In genomic region chr15:90718232-90718631, GRCh38 we compare ENCODE assay signal across 9 cellular contexts. TPM values are rescaled to one million over a fixed set of nuclear protein-coding genes. Genes with fewer than 3 reads are reported as not detected.
DNase-seq lines count a peak whose midpoint lies in the region; ATAC-seq and TF ChIP-seq lines count a peak whose summit lies in the region.
"Had no signal": no experiment of that assay in that cellular context is flagged by ENCODE, and none has a peak within 500 bp of the region (broad histone marks: within the 10 kb centered on the region; RNA-seq: fewer than 3 reads in every experiment).

No MANE protein-coding gene starts in this region.

- no peaks in the 10 kb centered on the region for H3K9me3 ChIP-seq in CD4-positive, alpha-beta T cell (ENCODE audit: control insufficient read depth, low read length)
- H3K9me3 ChIP-seq in HUES48 (ENCODE audit: control insufficient read depth, insufficient read depth, low read length) = no peaks in the 10 kb centered on the region
- no peaks in the 10 kb centered on the region for H3K9me3 ChIP-seq in mesodermal cell (ENCODE audit: control insufficient read depth, low read length)
- H3K9me3 ChIP-seq: transverse colon had no signal

- H3K27me3 ChIP-seq in CD4-positive, alpha-beta T cell (ENCODE audit: control insufficient read depth, insufficient read depth, low read length) = no peaks in the 10 kb centered on the region
- H3K27me3 ChIP-seq in HUES48 (ENCODE audit: control insufficient read depth, insufficient read depth, low read length) = no peaks in the 10 kb centered on the region
- H3K27me3 ChIP-seq: transverse colon had no signal

- 50 to 89% methylated on average over 2 to 5 of the region's 5 CpGs for WGBS in mesodermal cell (ENCODE audit: insufficient coverage in 2 of 2), 2 experiments

- no peak for ATAC-seq in CD4-positive, alpha-beta T cell (ENCODE audit: poor library complexity)
- no peak for ATAC-seq in activated naive CD4-positive, alpha-beta T cell treated with anti-CD3 and anti-CD28 coated beads, Interleukin-2, amount 50 U/mL, for 72 hours
- no peak for ATAC-seq in HG02571 (IDR thresholded peaks at IDR 0.05; ENCODE audit: unreplicated experiment)

- peaks cover 29% of the 10 kb centered on the region for H3K4me1 Mint-ChIP-seq in CD4-positive, alpha-beta T cell (ENCODE audit: low read depth)
- peaks cover 18% of the 10 kb centered on the region for H3K4me1 Mint-ChIP-seq in chondrocyte (ENCODE audit: low read depth)

- H3K36me3 Mint-ChIP-seq in CD4-positive, alpha-beta T cell (ENCODE audit: low read depth) = peaks cover 8% of the 10 kb centered on the region
- peaks cover 19 to 36% of the 10 kb centered on the region in 2 donors for H3K36me3 Mint-ChIP-seq in activated naive CD4-positive, alpha-beta T cell treated with anti-CD3 and anti-CD28 coated beads, Interleukin-2, amount 50 U/mL, for 72 hours
- peaks cover 2% of the 10 kb centered on the region for H3K36me3 Mint-ChIP-seq in chondrocyte (ENCODE audit: low read depth)

- H3K4me3 Mint-ChIP-seq in CD4-positive, alpha-beta T cell = peak overlapping the region; percentile 99
- no peak overlapping the region for H3K4me3 Mint-ChIP-seq in chondrocyte (ENCODE audit: unreplicated experiment)

- H3K4me1 ChIP-seq in HUES48 (ENCODE audit: control insufficient read depth, insufficient read depth, low read length) (no peaks in the 10 kb centered on the region), mesodermal cell (ENCODE audit: control insufficient read depth, insufficient read depth, low read length, poor library complexity, severe bottlenecking) (peaks cover 7% of the 10 kb centered on the region)

- POLR2A ChIA-PET in CD4-positive, alpha-beta T cell (lab: Charles Lee) = interaction anchor here (1.6 to 2.4 kb wide), 4 partner anchors 28 to 185 kb away, joined by 6 to 16 read pairs (median 6); partner anchors contain the start of gene MAN2A2

- H3K36me3 ChIP-seq in HUES48 (ENCODE audit: control insufficient read depth, insufficient read depth, low read length) (peaks cover 4% of the 10 kb centered on the region; the same call in 1 of the 2 replicates), mesodermal cell (ENCODE audit: control insufficient read depth, insufficient read depth, low read length) (peaks cover 14% of the 10 kb centered on the region)
- H3K36me3 ChIP-seq: transverse colon had no signal

- peak overlapping the region; percentile 89; the same call in 1 of the 2 replicates for H3K9ac ChIP-seq in HUES48 (ENCODE audit: low read depth, low read length)

- no peaks in the 10 kb centered on the region for H3K27me3 Mint-ChIP-seq in CD4-positive, alpha-beta T cell
- H3K27me3 Mint-ChIP-seq in chondrocyte (ENCODE audit: low read depth) = no peaks in the 10 kb centered on the region

- intact Hi-C loops in CD4-positive, alpha-beta T cell (cut with DNase I, micrococcal nuclease) = loop anchor here (5.0 to 10.0 kb wide), 4 partner anchors 53 to 613 kb away; partner anchors contain the start of genes HDDC3 (in 1 of the 2) and IDH2 (in 1 of the 2)

- H3K9me3 Mint-ChIP-seq in CD4-positive, alpha-beta T cell = no peaks in the 10 kb centered on the region
- no peaks in the 10 kb centered on the region for H3K9me3 Mint-ChIP-seq in activated naive CD4-positive, alpha-beta T cell treated with anti-CD3 and anti-CD28 coated beads, Interleukin-2, amount 50 U/mL, for 72 hours
- H3K9me3 Mint-ChIP-seq in chondrocyte (ENCODE audit: low read depth) = peaks cover 3% of the 10 kb centered on the region

- CTCF ChIA-PET in CD4-positive, alpha-beta T cell (lab: Charles Lee) = interaction anchor here (1.0 to 1.8 kb wide), 5 partner anchors 98 to 356 kb away, joined by 3 to 8 read pairs (median 4); partner anchors contain the start of gene HDDC3

- no peak for DNase-seq in CD4-positive, alpha-beta T cell
- DNase-seq in activated naive CD4-positive, alpha-beta T cell treated with anti-CD3 and anti-CD28 coated beads, Interleukin-2, amount 50 U/mL, for 72 hours (ENCODE audit: low spot score in 2 of 2) = no peak
- no peak for DNase-seq in activated effector memory CD4-positive, alpha-beta T cell treated with Interleukin-2 at 50 U/mL for 16 hours
- DNase-seq in chondrocyte (ENCODE audit: low spot score) (no peak), NCI-H1694 treated with DMSO at 0.1 percent for 48 hours (lab: John Stamatoyannopoulos, UW) (no peak)
- DNase-seq: transverse colon had no signal

- H3K27ac Mint-ChIP-seq in CD4-positive, alpha-beta T cell = peak overlapping the region; percentile 96
- H3K27ac Mint-ChIP-seq in activated naive CD4-positive, alpha-beta T cell treated with anti-CD3 and anti-CD28 coated beads, Interleukin-2, amount 50 U/mL, for 72 hours = peak overlapping the region; percentile 93 to 98
- no peak overlapping the region for H3K27ac Mint-ChIP-seq in chondrocyte (ENCODE audit: unreplicated experiment)

- H3K27ac ChIP-seq in CD4-positive, alpha-beta T cell (ENCODE audit: low read depth, low read length) = no peak overlapping the region
- H3K27ac ChIP-seq in HUES48 (ENCODE audit: low read depth, low read length) (no peak overlapping the region), mesodermal cell (ENCODE audit: low read depth, low read length, severe bottlenecking) (no peak overlapping the region)

- no peak for TF ChIP-seq CTCF in CD4-positive, alpha-beta T cell (IDR thresholded peaks at IDR 0.05)
- no peak for TF ChIP-seq CTCF in chondrocyte (IDR thresholded peaks at IDR 0.05)

- peak overlapping the region; percentile 79 for H3K4me3 ChIP-seq in HUES48 (ENCODE audit: low read depth, low read length)
- H3K4me3 ChIP-seq in mesodermal cell (ENCODE audit: extremely low read depth, insufficient read depth, low read length, poor library complexity, severe bottlenecking) = peak overlapping the region; percentile 88

RNA-seq across cellular contexts. Expression of gene BLM, which starts 1.1 kb away (rescaled TPM):
- total RNA-seq in CD4-positive, alpha-beta T cell = 1 to 10 TPM; 1.6 to 1.8 TPM
- 10 to 100 TPM; 71.9 to 79.6 TPM for total RNA-seq in activated naive CD4-positive, alpha-beta T cell treated with anti-CD3 and anti-CD28 coated beads, Interleukin-2, amount 50 U/mL, for 72 hours
- 11.7 TPM for polyA plus RNA-seq in mesodermal cell (2013, experiment 1 of 2)
- 13.9 TPM for polyA plus RNA-seq in mesodermal cell (2013, experiment 2 of 2)
- total RNA-seq in chondrocyte = 2.3 to 4.1 TPM (median 3.5 TPM) in 3 replicates

Comparison
In these comparisons a context has a peak if more than half of its experiments do, and no peak if none do; other contexts are left out.
1. RNA of gene BLM, which starts 1.1 kb away (total RNA-seq): 71.9 to 79.6 TPM in activated naive CD4-positive, alpha-beta T cell treated with anti-CD3 and anti-CD28 coated beads, Interleukin-2, amount 50 U/mL, for 72 hours; 2.3 to 4.1 TPM in chondrocyte and 1.6 to 1.8 TPM in CD4-positive, alpha-beta T cell; every median in the first group is over 10 times any median in the second.